In the genomic region with DNA sequence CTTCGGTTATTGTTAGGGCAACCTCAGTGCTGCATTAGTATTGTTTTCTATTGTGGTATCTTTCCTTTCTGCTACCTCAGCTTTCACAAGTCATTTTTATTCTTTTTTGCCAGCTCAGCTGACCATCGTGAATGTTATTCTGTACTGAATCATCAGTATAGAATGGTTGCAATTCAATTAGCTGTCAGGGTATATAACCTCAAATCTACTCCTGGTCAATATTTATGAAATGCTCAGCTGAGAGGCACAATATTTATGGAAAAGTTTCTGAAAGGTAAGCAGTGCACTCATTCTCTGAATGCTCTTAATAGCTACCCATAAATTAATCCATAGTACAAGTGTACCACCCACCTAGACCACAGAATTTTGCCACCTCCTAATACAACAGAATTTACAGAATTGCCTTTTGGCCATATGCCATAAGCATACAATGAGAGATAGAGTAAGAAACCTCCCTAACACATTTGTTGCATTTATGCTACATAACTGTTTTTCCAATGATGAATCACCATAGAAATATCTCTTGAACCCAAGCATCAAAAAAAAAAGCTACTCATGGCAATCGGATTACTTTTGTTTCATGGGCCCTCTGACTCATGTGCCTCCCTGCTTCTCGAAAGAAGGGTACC, we compare ENCODE assay signal across 20 cellular contexts.
A peak's percentile ranks its signal among the peaks of the same experiment; 100 is the strongest.
DNase-seq lines count a peak whose midpoint lies in the region; ATAC-seq, FAIRE-seq and TF ChIP-seq lines count a peak whose summit lies in the region.
"Had no signal": no experiment of that assay in that cellular context is flagged by ENCODE, and none has a peak within 500 bp of the region (broad histone marks: within the 10 kb centered on the region; RNA-seq: fewer than 3 reads in every experiment).

No MANE protein-coding gene starts in this region.

- no peak overlapping the region for H2AK5ac ChIP-seq in IMR-90 (ENCODE audit: low read depth, low read length)

- peak overlapping the region; percentile 87 for H3K27ac Mint-ChIP-seq in astrocyte (ENCODE audit: unreplicated experiment)
- H3K27ac Mint-ChIP-seq in endothelial cell (ENCODE audit: unreplicated experiment), result no peak overlapping the region
- H3K27ac Mint-ChIP-seq: activated naive CD8-positive, alpha-beta T cell treated with anti-CD3 and anti-CD28 coated beads, Interleukin-2, amount 10 ng/mL, durations not matched to agents 7 days and 5 days; CD8-positive, alpha-beta memory T cell had no signal

- no peak overlapping the region for H4K91ac ChIP-seq in IMR-90 (ENCODE audit: insufficient read depth, low read depth, low read length)

- no peak for TF ChIP-seq RAD21 in IMR-90 (IDR thresholded peaks at IDR 0.05; ENCODE audit: low read length)

- no CpG with 5 or more reads among the region's 4 CpGs for WGBS in IMR-90 (ENCODE audit: extremely low coverage in 2 of 2, insufficient read length in 1 of 2), 2 experiments

- DNase-seq in IMR-90 (peak; percentile 77), astrocyte (ENCODE audit: low read depth) (peak; percentile 92), glomerular visceral epithelial cell (ENCODE audit: extremely low spot score) (peak; percentile 52), NCI-H446 treated with DMSO at 0.1 percent for 48 hours (lab: John Stamatoyannopoulos, UW) (no peak), NCI-H524 (lab: John Stamatoyannopoulos, UW) (no peak), endothelial cell (ENCODE audit: low spot score) (no peak)
- DNase-seq: activated CD4-positive, alpha-beta T cell treated with anti-CD3 and anti-CD28 coated beads, Interleukin-2, amount 50 U/mL, for 48 hours; activated naive CD8-positive, alpha-beta T cell treated with anti-CD3 and anti-CD28 coated beads, Interleukin-2, amount 10 ng/mL, durations not matched to agents 7 days and 5 days; CD8-positive, alpha-beta memory T cell; heart right ventricle; midbrain; NCI-H1694 treated with DMSO at 0.1 percent for 48 hours; NCI-H510A; thyroid gland had no signal

- no peak overlapping the region for H3K14ac ChIP-seq in IMR-90 (replicated peaks; ENCODE audit: low read depth, low read length)

- peaks cover 3% of the 10 kb centered on the region for H3K9me3 Mint-ChIP-seq in astrocyte (ENCODE audit: unreplicated experiment)
- no peaks in the 10 kb centered on the region for H3K9me3 Mint-ChIP-seq in endothelial cell (ENCODE audit: unreplicated experiment)
- H3K9me3 Mint-ChIP-seq: activated naive CD8-positive, alpha-beta T cell treated with anti-CD3 and anti-CD28 coated beads, Interleukin-2, amount 10 ng/mL, durations not matched to agents 7 days and 5 days had no signal

- H3K4me3 ChIP-seq in ACC112 (ENCODE audit: low read depth, low read length) (peak overlapping the region; percentile 54; the same call in 1 of the 2 replicates), IMR-90 (ENCODE audit: insufficient read depth, low read depth, low read length) (no peak overlapping the region), astrocyte (ENCODE audit: insufficient read depth, low read depth, low read length) (no peak overlapping the region)
- H3K4me3 ChIP-seq: heart right ventricle, skin epidermis, thyroid gland had no signal

- H2BK15ac ChIP-seq in IMR-90 (ENCODE audit: low read depth, low read length), result no peak overlapping the region

- H3K4me2 ChIP-seq in IMR-90 (ENCODE audit: low read depth, low read length), result peak overlapping the region; percentile 36; the same call in 1 of the 2 replicates
- peak overlapping the region; percentile 67 for H3K4me2 ChIP-seq in astrocyte (ENCODE audit: low read length)

- H3K56ac ChIP-seq in IMR-90 (ENCODE audit: extremely low read depth, insufficient read depth, low read length), result no peak overlapping the region; the same call in 1 of the 2 replicates

- FAIRE-seq in astrocyte (lab: Jason Lieb, UNC), result peak; percentile 43
- FAIRE-seq: G401.6 had no signal

- dilution Hi-C loops in IMR-90 (cut with HindIII; ENCODE audit: low sequenced_read_pairs, unreplicated experiment), result no loop called here

- no peaks in the 10 kb centered on the region for H3K9me3 ChIP-seq in IMR-90 (ENCODE audit: control insufficient read depth, insufficient read depth, low read length)
- no peaks in the 10 kb centered on the region for H3K9me3 ChIP-seq in astrocyte (ENCODE audit: insufficient read depth, low read depth, low read length)
- H3K9me3 ChIP-seq: neutrophil, thyroid gland had no signal

- TF ChIP-seq CTCF in IMR-90 (conservative IDR thresholded peaks at IDR 0.05; ENCODE audit: low read depth, low read length) (no peak), astrocyte (IDR thresholded peaks at IDR 0.05; ENCODE audit: insufficient read depth, low read depth, low read length) (no peak), endothelial cell (IDR thresholded peaks at IDR 0.05; ENCODE audit: unreplicated experiment) (no peak)

- H2BK120ac ChIP-seq in IMR-90 (ENCODE audit: low read depth, low read length), result 0 out of 2 replicates have a peak overlapping the region, but pooled peaks have one; percentile 10

- intact Hi-C loops in IMR-90 (cut with micrococcal nuclease), result loop anchor here (10.0 kb wide), 1 partner anchor 979 kb away; no protein-coding TSS in a partner anchor

- H2BK5ac ChIP-seq in IMR-90 (ENCODE audit: low read depth, low read length, poor library complexity, severe bottlenecking), result peak overlapping the region; percentile 83

- no TSS peak for BruUV-seq in IMR-90 (replicated peaks; lab: Mats Ljungman, UMichigan)

- H3K36me3 Mint-ChIP-seq in astrocyte (ENCODE audit: low read depth, unreplicated experiment) (no peaks in the 10 kb centered on the region), endothelial cell (ENCODE audit: low read depth, unreplicated experiment) (no peaks in the 10 kb centered on the region)
- H3K36me3 Mint-ChIP-seq: activated naive CD8-positive, alpha-beta T cell treated with anti-CD3 and anti-CD28 coated beads, Interleukin-2, amount 10 ng/mL, durations not matched to agents 7 days and 5 days; CD8-positive, alpha-beta memory T cell had no signal

- TF ChIP-seq POLR2A in IMR-90 (IDR thresholded peaks at IDR 0.05; ENCODE audit: low read depth, low read length), result no peak

- no peak overlapping the region for H2AK9ac ChIP-seq in IMR-90 (replicated peaks; ENCODE audit: low read depth, low read length, poor library complexity)

- no peak overlapping the region for H3K23ac ChIP-seq in IMR-90 (ENCODE audit: low read depth, low read length)

- H3K18ac ChIP-seq in IMR-90 (ENCODE audit: low read depth, low read length), result no peak overlapping the region

- H3K36me3 ChIP-seq in ACC112 (ENCODE audit: insufficient read depth, low read length), result peaks cover 11% of the 10 kb centered on the region
- H3K36me3 ChIP-seq in IMR-90 (ENCODE audit: control insufficient read depth, insufficient read depth, low read length), result no peaks in the 10 kb centered on the region
- H3K36me3 ChIP-seq in astrocyte (ENCODE audit: insufficient read depth, low read length), result no peaks in the 10 kb centered on the region
- H3K36me3 ChIP-seq: heart right ventricle, neutrophil, thyroid gland had no signal

- no peaks in the 10 kb centered on the region for H3K79me2 ChIP-seq in ACC112 (ENCODE audit: control insufficient read depth, insufficient read depth, low read length, unreplicated experiment)
- H3K79me2 ChIP-seq in astrocyte (ENCODE audit: insufficient read depth, low read length), result no peaks in the 10 kb centered on the region

- CTCF ChIA-PET in IMR-90 (lab: Yijun Ruan, JAX), result interaction anchor here (0.5 kb wide), 1 partner anchor 182 kb away, joined by 3 read pairs; no protein-coding TSS in a partner anchor

- H3K9ac ChIP-seq in IMR-90 (ENCODE audit: low read depth, low read length) (no peak overlapping the region), astrocyte (ENCODE audit: low read length) (peak overlapping the region; percentile 50)

- H3K79me1 ChIP-seq in IMR-90 (ENCODE audit: low read depth in 1 of 2, low read length in 2 of 2), result no peaks in the 10 kb centered on the region

- peaks cover 2% of the 10 kb centered on the region; the same call in 1 of the 2 replicates for H3K9me1 ChIP-seq in IMR-90 (ENCODE audit: insufficient read depth, low read length)

- H3K4me3 Mint-ChIP-seq in astrocyte (ENCODE audit: unreplicated experiment) (no peak overlapping the region), endothelial cell (ENCODE audit: unreplicated experiment) (no peak overlapping the region)
- H3K4me3 Mint-ChIP-seq: activated naive CD8-positive, alpha-beta T cell treated with anti-CD3 and anti-CD28 coated beads, Interleukin-2, amount 10 ng/mL, durations not matched to agents 7 days and 5 days; CD8-positive, alpha-beta memory T cell had no signal

- H3K4ac ChIP-seq in IMR-90 (ENCODE audit: low read depth, low read length), result no peak overlapping the region

- H3K27me3 ChIP-seq in ACC112 (ENCODE audit: insufficient read depth, low read length) (no peaks in the 10 kb centered on the region), IMR-90 (ENCODE audit: control insufficient read depth, insufficient read depth, low read length) (no peaks in the 10 kb centered on the region), astrocyte (ENCODE audit: insufficient read depth, low read length) (no peaks in the 10 kb centered on the region)
- H3K27me3 ChIP-seq: heart right ventricle, neutrophil, thyroid gland had no signal

- POLR2A ChIA-PET in IMR-90 (lab: Charles Lee; ENCODE audit: unreplicated experiment), result no interaction called here

- H3K4me1 ChIP-seq in ACC112 (ENCODE audit: control insufficient read depth, insufficient read depth, low read length, unreplicated experiment) (peaks cover 32% of the 10 kb centered on the region), IMR-90 (ENCODE audit: control insufficient read depth, insufficient read depth, low read length) (peaks cover 3% of the 10 kb centered on the region), astrocyte (ENCODE audit: insufficient read depth, low read length) (peaks cover 23% of the 10 kb centered on the region)
- H3K4me1 ChIP-seq: heart right ventricle, thyroid gland had no signal

- no peaks in the 10 kb centered on the region for H4K20me1 ChIP-seq in IMR-90 (ENCODE audit: insufficient read depth, low read length)
- no peaks in the 10 kb centered on the region for H4K20me1 ChIP-seq in astrocyte (ENCODE audit: insufficient read depth, low read length)

- in situ Hi-C loops in IMR-90 (cut with MboI; ENCODE audit: low sequenced_read_pairs), result no loop called here

- peak overlapping the region in 1 of 2 experiments; percentile 20; a peak in 1 of 4 replicates for H4K8ac ChIP-seq in IMR-90 (ENCODE audit: low read depth in 2 of 2, low read length in 2 of 2)

- ATAC-seq in IMR-90 (ENCODE audit: low read depth), result peak; percentile 78
- no peak for ATAC-seq in HG02623 (IDR thresholded peaks at IDR 0.05; ENCODE audit: unreplicated experiment)
- ATAC-seq: heart right ventricle had no signal

- no peak overlapping the region; the same call in 1 of the 2 replicates for H4K5ac ChIP-seq in IMR-90 (ENCODE audit: low read depth, low read length)

- peak overlapping the region; percentile 20; the same call in 1 of the 2 replicates for H2BK20ac ChIP-seq in IMR-90 (ENCODE audit: low read depth, low read length)

- H3K27me3 Mint-ChIP-seq in astrocyte (ENCODE audit: low read depth, unreplicated experiment) (no peaks in the 10 kb centered on the region), endothelial cell (ENCODE audit: unreplicated experiment) (no peaks in the 10 kb centered on the region)
- H3K27me3 Mint-ChIP-seq: activated naive CD8-positive, alpha-beta T cell treated with anti-CD3 and anti-CD28 coated beads, Interleukin-2, amount 10 ng/mL, durations not matched to agents 7 days and 5 days; CD8-positive, alpha-beta memory T cell had no signal

- H3K4me1 Mint-ChIP-seq in astrocyte (ENCODE audit: low read depth, unreplicated experiment) (peaks cover 24% of the 10 kb centered on the region), endothelial cell (ENCODE audit: unreplicated experiment) (no peaks in the 10 kb centered on the region)
- H3K4me1 Mint-ChIP-seq: activated naive CD8-positive, alpha-beta T cell treated with anti-CD3 and anti-CD28 coated beads, Interleukin-2, amount 10 ng/mL, durations not matched to agents 7 days and 5 days; CD8-positive, alpha-beta memory T cell had no signal

- H3K27ac ChIP-seq in ACC112 (ENCODE audit: low read depth, low read length) (peak overlapping the region; percentile 99), IMR-90 (ENCODE audit: insufficient read depth, low read length) (no peak overlapping the region), astrocyte (ENCODE audit: low read depth, low read length) (peak overlapping the region; percentile 82)
- H3K27ac ChIP-seq: epithelial cell of prostate, heart right ventricle, neutrophil, skin epidermis, thyroid gland had no signal

- H2AFZ ChIP-seq in ACC112 (ENCODE audit: low read length, unreplicated experiment) (no peak overlapping the region), IMR-90 (replicated peaks; ENCODE audit: low read length, poor library complexity) (no peak overlapping the region), astrocyte (ENCODE audit: low read depth, low read length) (no peak overlapping the region)

Comparison
In these comparisons a context has a peak if more than half of its experiments do, and no peak if none do; other contexts are left out.
1. DNase-seq: peak in IMR-90 (single experiment), astrocyte (single experiment) and glomerular visceral epithelial cell (single experiment); none in NCI-H446 treated with DMSO at 0.1 percent for 48 hours (single experiment), NCI-H524 (0 of 2) and endothelial cell (single experiment).